ENCODE assay signal across 8 cellular contexts in the genomic region with DNA sequence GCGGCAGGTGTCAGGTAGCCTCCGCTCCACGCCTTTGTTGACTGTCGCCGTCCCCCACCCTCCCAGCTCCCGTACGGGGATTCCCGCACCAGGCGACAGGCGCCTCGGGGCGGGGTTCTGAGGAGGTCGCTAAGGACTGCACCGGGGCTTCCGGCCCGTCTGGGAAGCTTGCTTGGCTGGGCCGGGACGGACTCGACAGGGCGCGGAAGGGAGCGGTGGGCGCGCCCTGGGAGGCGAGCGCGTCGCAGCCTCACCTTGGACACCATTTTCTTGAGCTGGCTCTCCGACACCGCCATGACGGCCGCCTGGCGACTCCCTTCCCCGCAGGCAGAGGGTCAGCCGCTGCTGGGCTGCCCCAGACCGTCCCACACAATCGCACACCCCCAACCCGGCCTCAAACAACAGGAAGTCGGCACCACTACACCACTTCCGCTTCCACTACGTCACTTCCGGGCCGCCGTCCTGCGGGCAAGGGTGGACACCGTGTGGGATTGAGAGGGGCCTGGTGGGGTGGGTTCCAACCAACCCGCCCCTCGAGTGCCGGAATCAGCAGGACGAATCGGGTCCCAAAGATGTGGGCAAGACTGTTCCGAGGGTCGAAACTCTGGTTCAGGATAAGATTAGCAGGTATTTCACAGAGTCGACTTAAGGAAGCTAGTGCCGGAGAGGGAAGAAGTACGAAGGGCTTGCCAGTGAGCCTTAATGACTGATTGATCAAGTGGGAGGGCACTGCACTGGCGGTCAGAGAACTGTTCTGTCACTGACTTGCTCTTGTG. TPM values are rescaled to one million over a fixed set of nuclear protein-coding genes. Genes with fewer than 3 reads are reported as not detected.
A peak's percentile ranks its signal among the peaks of the same experiment; 100 is the strongest.
DNase-seq lines count a peak whose midpoint lies in the region; ATAC-seq and TF ChIP-seq lines count a peak whose summit lies in the region.

Gene TSG101 (minus strand): TSS at position 422 of the 776 bp plus-strand sequence. CDS start 126 bp downstream, at position 296.

- H3K27ac ChIP-seq in mammary epithelial cell (ENCODE audit: insufficient read depth, low read depth, low read length) (peak within 1 kb of the TSS; percentile 96), iPS-20b (ENCODE audit: low read length) (peak within 1 kb of the TSS; percentile 35), skin epidermis (peak within 1 kb of the TSS; percentile 87 to 99 (median 97))

- peaks cover 63% of the 10 kb centered on the region for H3K79me2 ChIP-seq in mammary epithelial cell (ENCODE audit: insufficient read depth, low read length)

- dilution Hi-C loops in mammary epithelial cell (cut with HindIII; ENCODE audit: low sequenced_read_pairs) = loop anchor here (5.0 kb wide), 1 partner anchor 71 kb away; the partner anchor contains the start of gene MISFA

- 0% methylated on average over 12 of the region's 57 CpGs for WGBS in mammary epithelial cell (ENCODE audit: low coverage, missing lambda C conversion rate)

- H3K36me3 ChIP-seq in mammary epithelial cell (ENCODE audit: insufficient read depth, low read length) (peaks cover 7% of the 10 kb centered on the region), iPS-20b (ENCODE audit: insufficient read depth, low read depth, low read length) (0 out of 2 replicates have a peak, but pooled peaks cover 8% of the 10 kb centered on the region)

- H3K4me1 ChIP-seq in mammary epithelial cell (ENCODE audit: insufficient read depth, low read length) = peaks cover 8% of the 10 kb centered on the region
- no peaks in the 10 kb centered on the region for H3K4me1 ChIP-seq in iPS-20b (ENCODE audit: insufficient read depth, low read length)

- ATAC-seq in HG03175 (IDR thresholded peaks at IDR 0.05; ENCODE audit: unreplicated experiment) = peak; percentile 96

- TF ChIP-seq POLR2A in GM18951 (IDR thresholded peaks at IDR 0.05; ENCODE audit: extremely low read depth, insufficient read depth, insufficient read length) = peak; percentile 94

- BruUV-seq in mammary epithelial cell (replicated peaks; lab: Mats Ljungman, UMichigan) = no TSS peak

- peak within 1 kb of the TSS; percentile 79 for H3K4me3 ChIP-seq in WI38 (ENCODE audit: low read depth, low read length)
- peak within 1 kb of the TSS; percentile 78 to 96 (median 79) for H3K4me3 ChIP-seq in mammary epithelial cell (replicated peaks in 1 of 3; ENCODE audit: insufficient read depth in 1 of 3, low read depth in 2 of 3, low read length in 3 of 3)
- H3K4me3 ChIP-seq in iPS-20b (ENCODE audit: low read length) = peak within 1 kb of the TSS; percentile 95
- peak within 1 kb of the TSS; percentile 66 to 98 (median 83) for H3K4me3 ChIP-seq in skin epidermis

- H2AFZ ChIP-seq in mammary epithelial cell (ENCODE audit: low read depth, low read length) = peak within 1 kb of the TSS; percentile 92

- DNase-seq in AG08396 (ENCODE audit: low spot score) = peak; percentile 95
- peak; percentile 92 for DNase-seq in NCI-H2227 treated with DMSO at 0.1 percent for 48 hours (lab: John Stamatoyannopoulos, UW)
- peak; percentile 89 for DNase-seq in mammary epithelial cell

- CTCF ChIA-PET in mammary epithelial cell (lab: Charles Lee; ENCODE audit: low non-redundant PET) = no interaction called here

- intact Hi-C loops in mammary epithelial cell (cut with micrococcal nuclease) = loop anchor here (1.0 to 5.0 kb wide), 3 partner anchors 129 to 283 kb away; no protein-coding TSS in a partner anchor

- no peaks in the 10 kb centered on the region for H3K27me3 ChIP-seq in mammary epithelial cell (ENCODE audit: insufficient read depth, low read length)
- no peaks in the 10 kb centered on the region for H3K27me3 ChIP-seq in iPS-20b (ENCODE audit: insufficient read depth, low read length)

- H3K9ac ChIP-seq in mammary epithelial cell (ENCODE audit: insufficient read depth, low read length) = peak within 1 kb of the TSS; percentile 94
- H3K9ac ChIP-seq in iPS-20b (ENCODE audit: low read depth, low read length) = peak within 1 kb of the TSS; percentile 97

- H3K9me3 ChIP-seq in mammary epithelial cell (replicated peaks; ENCODE audit: insufficient read depth, low read length) = no peaks in the 10 kb centered on the region
- no peaks in the 10 kb centered on the region for H3K9me3 ChIP-seq in iPS-20b (ENCODE audit: insufficient read depth, low read depth, low read length)

- in situ Hi-C loops in GM18951 (cut with MboI; ENCODE audit: low sequenced_read_pairs, unreplicated experiment) = loop anchor here (25.0 kb wide), 1 partner anchor 211 kb away; the partner anchor contains the start of gene IGSF22
- in situ Hi-C loops in mammary epithelial cell (cut with MboI; ENCODE audit: low sequenced_read_pairs in 2 of 2) = no loop called here

- TF ChIP-seq CTCF in WI38 (IDR thresholded peaks at IDR 0.05; ENCODE audit: low read depth, low read length) = no peak
- no peak for TF ChIP-seq CTCF in mammary epithelial cell (conservative IDR thresholded peaks at IDR 0.05 in 1 of 2, IDR thresholded peaks at IDR 0.05 in 1 of 2; ENCODE audit: extremely low read depth in 1 of 2, insufficient read depth in 1 of 2, low read depth in 1 of 2, low read length in 2 of 2)

- H4K20me1 ChIP-seq in mammary epithelial cell (ENCODE audit: insufficient read depth, low read length) = no peaks in the 10 kb centered on the region

- peak within 1 kb of the TSS; percentile 98 for H3K4me2 ChIP-seq in mammary epithelial cell (ENCODE audit: insufficient read depth, low read depth, low read length)

RNA-seq across cellular contexts. Expression of gene TSG101, which starts in this region (rescaled TPM):
- total RNA-seq in mammary epithelial cell = 10 to 100 TPM; 54.1 to 72.3 TPM
- 105 TPM for polyA plus RNA-seq in mammary epithelial cell
- 65.9 TPM for polyA minus RNA-seq in mammary epithelial cell

Comparison
In these comparisons a context has a peak if more than half of its experiments do, and no peak if none do; other contexts are left out.
1. Peak in every context shown above with its lines: DNase-seq, ATAC-seq, H3K4me3 ChIP-seq and H3K27ac ChIP-seq.
2. H3K27ac ChIP-seq: peak in every context shown above with its lines; median percentile 97 in skin epidermis; 96 in mammary epithelial cell; 35 in iPS-20b.